ENCODE assay signal across 18 cellular contexts in genomic region chr2:68263632-68264031, GRCh38. TPM values are rescaled to one million over a fixed set of nuclear protein-coding genes. Genes with fewer than 3 reads are reported as not detected.
DNase-seq lines count a peak whose midpoint lies in the region; ATAC-seq and TF ChIP-seq lines count a peak whose summit lies in the region.
"Had no signal": no experiment of that assay in that cellular context is flagged by ENCODE, and none has a peak within 500 bp of the region (broad histone marks: within the 10 kb centered on the region; RNA-seq: fewer than 3 reads in every experiment).

No MANE protein-coding gene starts in this region.

- H3K4me2 ChIP-seq in PC-9, result no peak overlapping the region

- H4K20me1 ChIP-seq in PC-9 (ENCODE audit: insufficient read depth), result no peaks in the 10 kb centered on the region

- peak overlapping the region; percentile 35 for H3K27ac ChIP-seq in VCaP
- no peak overlapping the region for H3K27ac ChIP-seq in PC-9
- H3K27ac ChIP-seq: RWPE1, SJCRH30 had no signal

- no peaks in the 10 kb centered on the region for H3K36me3 ChIP-seq in PC-9 (ENCODE audit: low read depth)
- H3K36me3 ChIP-seq: SJCRH30 had no signal

- H3F3A ChIP-seq in PC-9 (ENCODE audit: insufficient read depth, low read depth), result no peaks in the 10 kb centered on the region

- H3K9me3 ChIP-seq in PC-9 (ENCODE audit: insufficient read depth, low read depth), result no peaks in the 10 kb centered on the region
- H3K9me3 ChIP-seq: SJCRH30 had no signal

- CTCF ChIA-PET in PC-9 (lab: Charles Lee), result no interaction called here

- TF ChIP-seq CTCF in VCaP (conservative IDR thresholded peaks at IDR 0.05) (no peak), PC-9 (conservative IDR thresholded peaks at IDR 0.05) (no peak)

- H3K79me2 ChIP-seq in PC-9 (ENCODE audit: low read depth), result no peaks in the 10 kb centered on the region

- ATAC-seq in HG02884 (IDR thresholded peaks at IDR 0.05; ENCODE audit: unreplicated experiment), result no peak

- POLR2A ChIA-PET in PC-9 (lab: Charles Lee; ENCODE audit: unreplicated experiment), result no interaction called here

- DNase-seq in DMS153 treated with DMSO at 0.1 percent for 48 hours (lab: John Stamatoyannopoulos, UW; ENCODE audit: unreplicated experiment), result peak; percentile 27
- DNase-seq in NCI-H1417 (lab: John Stamatoyannopoulos, UW), result peak in 2 of 3 experiments; percentile 67 to 84
- peak; percentile 38 for DNase-seq in NCI-H2227 treated with DMSO at 0.1 percent for 48 hours (lab: John Stamatoyannopoulos, UW)
- no peak for DNase-seq in stimulated activated CD4-positive, alpha-beta T cell treated with anti-CD3 and anti-CD28 coated beads, Interleukin-12 subunit alpha, Interleukin-12 subunit beta, amount 100 ng/mL, for 4 hours
- DNase-seq in PC-9, result no peak
- DNase-seq: ACHN; CD4-positive, alpha-beta T cell; EL; MM.1S; NCI-H2171; NCI-H526; SJCRH30 had no signal

- no peak overlapping the region for H2AFZ ChIP-seq in PC-9

- BruUV-seq in PC-9 (replicated peaks; lab: Mats Ljungman, UMichigan), result no TSS peak

- H3K9me2 ChIP-seq in PC-9 (ENCODE audit: insufficient read depth), result no peaks in the 10 kb centered on the region

- no peaks in the 10 kb centered on the region for H3K27me3 ChIP-seq in PC-9 (ENCODE audit: insufficient read depth, low read depth)
- H3K27me3 ChIP-seq: SJCRH30 had no signal

- no peaks in the 10 kb centered on the region for H3K4me1 ChIP-seq in PC-9 (replicated peaks; ENCODE audit: insufficient read depth)

- H3K4me3 ChIP-seq in PC-9, result no peak overlapping the region
- H3K4me3 ChIP-seq: SJCRH30 had no signal

- intact Hi-C loops in PC-9 (cut with micrococcal nuclease; ENCODE audit: unreplicated experiment), result no loop called here

RNA-seq across cellular contexts. Expression of gene PPP3R1, which starts 11.3 kb away (rescaled TPM):
- total RNA-seq in PC-9 (2021), result 58.8 and 67.5 TPM in 2 replicates

RNA-seq across cellular contexts. Expression of gene CNRIP1, which starts 56.1 kb away (rescaled TPM):
- total RNA-seq in PC-9 (2021), result not detected in 2 replicates
- total RNA-seq: B cell; CD4-positive, alpha-beta T cell; OCI-LY7; T-helper 2 cell treated with Interferon-gamma antibody and Interleukin-4, amounts not matched to agents 100 ng/mL and 5 ng/mL, for 36 hours had no signal

Comparison
In these comparisons a context has a peak if more than half of its experiments do, and no peak if none do; other contexts are left out.
1. DNase-seq: peak in DMS153 treated with DMSO at 0.1 percent for 48 hours (single experiment), NCI-H1417 (2 of 3) and NCI-H2227 treated with DMSO at 0.1 percent for 48 hours (single experiment); none in stimulated activated CD4-positive, alpha-beta T cell treated with anti-CD3 and anti-CD28 coated beads, Interleukin-12 subunit alpha, Interleukin-12 subunit beta, amount 100 ng/mL, for 4 hours (single experiment) and PC-9 (0 of 2).